ENCODE assay signal across 30 cellular contexts in the genomic region with DNA sequence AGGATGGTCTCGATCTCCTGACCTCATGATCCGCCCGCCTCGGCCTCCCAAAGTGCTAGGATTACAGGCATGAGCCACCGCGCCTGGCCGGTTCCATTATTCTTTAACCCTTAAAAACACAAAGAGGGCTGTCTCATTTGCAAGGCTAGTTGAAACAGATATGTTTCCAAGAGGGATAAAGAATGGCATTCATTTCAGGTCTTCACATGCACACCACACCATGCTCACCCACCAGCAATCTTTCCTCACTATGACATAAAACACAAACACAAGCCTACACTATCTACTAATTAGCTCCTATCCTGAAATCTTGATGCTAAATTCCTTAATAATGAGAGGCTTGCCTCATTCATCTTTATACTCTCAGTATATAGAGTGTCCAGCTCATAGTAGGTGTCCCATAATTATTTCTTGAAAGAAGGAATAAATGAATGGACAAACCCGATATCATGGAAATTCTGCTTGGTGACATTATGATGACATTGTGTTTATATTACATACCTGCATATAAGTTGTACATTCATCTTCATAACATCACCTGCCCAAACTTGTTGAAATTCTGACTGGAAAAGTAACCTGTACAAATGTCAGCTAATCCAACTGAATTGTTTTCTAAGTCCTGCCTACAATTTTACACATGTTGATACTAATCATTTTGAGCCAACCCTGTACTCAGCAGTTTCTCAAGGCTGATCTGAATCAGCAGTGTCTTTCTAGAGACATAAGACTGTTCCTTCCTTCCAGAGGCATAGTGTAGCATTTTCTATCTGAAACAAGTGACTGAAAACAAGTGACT.
"Had no signal": no experiment of that assay in that cellular context is flagged by ENCODE, and none has a peak within 500 bp of the region (broad histone marks: within the 10 kb centered on the region; RNA-seq: fewer than 3 reads in every experiment).

No MANE protein-coding gene starts in this region.

- H2AFZ ChIP-seq: parathyroid adenoma had no signal

- H3K4me3 Mint-ChIP-seq: mesothelial cell of epicardium; naive B cell; natural killer cell treated with Interleukin-12 subunit alpha and Interleukin-12 subunit beta and Interleukin-15 and Interleukin-18, amount 100 ng/mL, for 72 hours; neural crest cell; stimulated activated effector memory CD8-positive, alpha-beta T cell treated with anti-CD3 and anti-CD28 coated beads, Interleukin-12 subunit alpha, Interleukin-12 subunit beta, amount 100 ng/mL, for 72 hours had no signal

- H3K27me3 ChIP-seq: heart right ventricle, neutrophil, right atrium auricular region, stomach, thyroid gland, vagina had no signal

- H3K4me3 ChIP-seq: coronary artery, heart right ventricle, lung, mucosa of descending colon, prostate gland, right atrium auricular region, smooth muscle cell, stomach, thyroid gland, vagina had no signal

- H3K4me1 Mint-ChIP-seq: mesothelial cell of epicardium; naive B cell; stimulated activated effector memory CD8-positive, alpha-beta T cell treated with anti-CD3 and anti-CD28 coated beads, Interleukin-12 subunit alpha, Interleukin-12 subunit beta, amount 100 ng/mL, for 72 hours had no signal

- ATAC-seq: heart right ventricle; left lobe of liver; mucosa of descending colon; natural killer cell treated with Interleukin-12 subunit alpha and Interleukin-12 subunit beta and Interleukin-15 and Interleukin-18, amount 100 ng/mL, for 72 hours; sciatic nerve; stimulated activated effector memory CD8-positive, alpha-beta T cell treated with anti-CD3 and anti-CD28 coated beads, Interleukin-12 subunit alpha, Interleukin-12 subunit beta, amount 100 ng/mL, for 72 hours had no signal

- H3K27ac Mint-ChIP-seq: mesothelial cell of epicardium; naive B cell; natural killer cell treated with Interleukin-12 subunit alpha and Interleukin-12 subunit beta and Interleukin-15 and Interleukin-18, amount 100 ng/mL, for 72 hours; stimulated activated effector memory CD8-positive, alpha-beta T cell treated with anti-CD3 and anti-CD28 coated beads, Interleukin-12 subunit alpha, Interleukin-12 subunit beta, amount 100 ng/mL, for 72 hours had no signal

- H3K9ac ChIP-seq: parathyroid adenoma had no signal

- H3K27ac ChIP-seq: coronary artery, heart right ventricle, neutrophil, parathyroid adenoma, prostate gland, right atrium auricular region, stomach, thyroid gland, vagina had no signal

- H3K4me2 ChIP-seq: smooth muscle cell had no signal

- H3K27me3 Mint-ChIP-seq: naive B cell had no signal

- H3K9me3 ChIP-seq: heart right ventricle, mucosa of descending colon, neutrophil, prostate gland, right atrium auricular region, stomach, thyroid gland, vagina had no signal

- H3K36me3 Mint-ChIP-seq: mesothelial cell of epicardium; naive B cell; natural killer cell treated with Interleukin-12 subunit alpha and Interleukin-12 subunit beta and Interleukin-15 and Interleukin-18, amount 100 ng/mL, for 72 hours; stimulated activated effector memory CD8-positive, alpha-beta T cell treated with anti-CD3 and anti-CD28 coated beads, Interleukin-12 subunit alpha, Interleukin-12 subunit beta, amount 100 ng/mL, for 72 hours had no signal

- H3K79me2 ChIP-seq: parathyroid adenoma had no signal

- H3K36me3 ChIP-seq: heart right ventricle, neutrophil, prostate gland, right atrium auricular region, stomach, thyroid gland, vagina had no signal

- DNase-seq: dermis blood vessel endothelial cell; effector memory CD4-positive, alpha-beta T cell; foreskin fibroblast; glutamatergic neuron; heart right ventricle; hippocampal formation; kidney; mesenchymal stem cell; mucosa of descending colon; naive B cell; stimulated activated CD4-positive, alpha-beta T cell treated with anti-CD3 and anti-CD28 coated beads, Interleukin-2, amount 100 ng/mL, for 24 hours; stimulated activated CD4-positive, alpha-beta T cell treated with anti-CD3 and anti-CD28 coated beads, Interleukin-4, amount 100 ng/mL, for 24 hours; stimulated activated naive CD4-positive, alpha-beta T cell treated with Interleukin-2 at 50 U/mL for 16 hours; stomach; thyroid gland; trophoblast cell had no signal

- H3K4me1 ChIP-seq: heart right ventricle, parathyroid adenoma, prostate gland, right atrium auricular region, stomach, thyroid gland, vagina had no signal

- H3K9me3 Mint-ChIP-seq: natural killer cell treated with Interleukin-12 subunit alpha and Interleukin-12 subunit beta and Interleukin-15 and Interleukin-18, amount 100 ng/mL, for 72 hours had no signal
